Comparison of ENCODE assay signal across 23 cellular contexts in genomic region chr7:94923412-94923811, GRCh38.
A peak's percentile ranks its signal among the peaks of the same experiment; 100 is the strongest.
DNase-seq lines count a peak whose midpoint lies in the region; ATAC-seq, FAIRE-seq and TF ChIP-seq lines count a peak whose summit lies in the region.
"Had no signal": no experiment of that assay in that cellular context is flagged by ENCODE, and none has a peak within 500 bp of the region (broad histone marks: within the 10 kb centered on the region; RNA-seq: fewer than 3 reads in every experiment).

No MANE protein-coding gene starts in this region.

- H3K4me1 Mint-ChIP-seq in memory B cell, result peaks cover 9% of the 10 kb centered on the region

- no peaks in the 10 kb centered on the region for H3F3A ChIP-seq in DOHH2 (ENCODE audit: control insufficient read depth, insufficient read depth)

- H3K27me3 Mint-ChIP-seq in memory B cell, result peaks cover 4% of the 10 kb centered on the region
- H3K27me3 Mint-ChIP-seq: IgD-negative memory B cell had no signal

- no peaks in the 10 kb centered on the region for H3K9me3 ChIP-seq in DOHH2 (ENCODE audit: control insufficient read depth, insufficient read depth, low read length)
- H3K9me3 ChIP-seq: BE2C, Peyer's patch, SJCRH30 had no signal

- peak overlapping the region; percentile 30 for H3K4me2 ChIP-seq in DOHH2 (ENCODE audit: low read length)

- H3K79me2 ChIP-seq in DOHH2 (ENCODE audit: control insufficient read depth, low read length), result no peaks in the 10 kb centered on the region

- H4K20me1 ChIP-seq in DOHH2 (ENCODE audit: control insufficient read depth, insufficient read depth, low read depth, low read length), result no peaks in the 10 kb centered on the region

- no peak for ATAC-seq in memory B cell (ENCODE audit: low read depth)

- H3K4me3 ChIP-seq in DOHH2 (ENCODE audit: low read length), result no peak overlapping the region
- H3K4me3 ChIP-seq: Peyer's patch, SJCRH30 had no signal

- no peaks in the 10 kb centered on the region for H3K9me2 ChIP-seq in DOHH2 (replicated peaks; ENCODE audit: control insufficient read depth, low read length)

- no peaks in the 10 kb centered on the region for H3K36me3 ChIP-seq in DOHH2 (ENCODE audit: control insufficient read depth, low read length)
- H3K36me3 ChIP-seq: BE2C, Peyer's patch had no signal

- FAIRE-seq in A204.1 (lab: Jason Lieb, UNC), result peak; percentile 49
- FAIRE-seq: GM12891, GM19239, H54 had no signal

- no peak overlapping the region for H3K4me3 Mint-ChIP-seq in memory B cell
- H3K4me3 Mint-ChIP-seq: CD4-positive, alpha-beta T cell had no signal

- peak; percentile 7 for DNase-seq in RPMI8226
- DNase-seq in memory B cell (ENCODE audit: low spot score in 2 of 2), result no peak
- no peak for DNase-seq in NCI-H82 (lab: John Stamatoyannopoulos, UW)
- no peak for DNase-seq in HuH-7.5 (ENCODE audit: low spot score)
- no peak for DNase-seq in iPS-NIHi11 (ENCODE audit: low spot score)
- DNase-seq in effector CD8-positive, alpha-beta T cell (lab: John Stamatoyannopoulos, UW), result no peak
- DNase-seq: 8988T; BE2C; CD4-positive, alpha-beta T cell; COR-L47; DMS79 treated with DMSO at 0.1 percent for 48 hours; NCI-H1092; NCI-H1436; NCI-H1930; NCI-H69; Peyer's patch; SJCRH30 had no signal

- H3K36me3 Mint-ChIP-seq in memory B cell, result no peaks in the 10 kb centered on the region
- H3K36me3 Mint-ChIP-seq: IgD-negative memory B cell had no signal

- H3K27me3 ChIP-seq in DOHH2 (ENCODE audit: control insufficient read depth, low read length), result no peaks in the 10 kb centered on the region
- H3K27me3 ChIP-seq: BE2C, Peyer's patch, SJCRH30 had no signal

- no peak overlapping the region for H3K27ac ChIP-seq in DOHH2 (ENCODE audit: low read depth, low read length)
- H3K27ac ChIP-seq: Peyer's patch, SJCRH30 had no signal

- H3K9me3 Mint-ChIP-seq in memory B cell, result no peaks in the 10 kb centered on the region
- H3K9me3 Mint-ChIP-seq: CD4-positive, alpha-beta T cell; IgD-negative memory B cell had no signal

- peaks cover 15% of the 10 kb centered on the region for H3K4me1 ChIP-seq in DOHH2 (ENCODE audit: control insufficient read depth, low read length)
- H3K4me1 ChIP-seq: BE2C, Peyer's patch, SJCRH30 had no signal

- TF ChIP-seq CTCF in DOHH2 (IDR thresholded peaks at IDR 0.05; ENCODE audit: low read depth, low read length, poor library complexity, severe bottlenecking), result no peak

- peak overlapping the region; percentile 35 for H3K27ac Mint-ChIP-seq in memory B cell
- H3K27ac Mint-ChIP-seq: CD4-positive, alpha-beta T cell had no signal
